Comparison of ENCODE assay signal across 4 cellular contexts in the genomic region with DNA sequence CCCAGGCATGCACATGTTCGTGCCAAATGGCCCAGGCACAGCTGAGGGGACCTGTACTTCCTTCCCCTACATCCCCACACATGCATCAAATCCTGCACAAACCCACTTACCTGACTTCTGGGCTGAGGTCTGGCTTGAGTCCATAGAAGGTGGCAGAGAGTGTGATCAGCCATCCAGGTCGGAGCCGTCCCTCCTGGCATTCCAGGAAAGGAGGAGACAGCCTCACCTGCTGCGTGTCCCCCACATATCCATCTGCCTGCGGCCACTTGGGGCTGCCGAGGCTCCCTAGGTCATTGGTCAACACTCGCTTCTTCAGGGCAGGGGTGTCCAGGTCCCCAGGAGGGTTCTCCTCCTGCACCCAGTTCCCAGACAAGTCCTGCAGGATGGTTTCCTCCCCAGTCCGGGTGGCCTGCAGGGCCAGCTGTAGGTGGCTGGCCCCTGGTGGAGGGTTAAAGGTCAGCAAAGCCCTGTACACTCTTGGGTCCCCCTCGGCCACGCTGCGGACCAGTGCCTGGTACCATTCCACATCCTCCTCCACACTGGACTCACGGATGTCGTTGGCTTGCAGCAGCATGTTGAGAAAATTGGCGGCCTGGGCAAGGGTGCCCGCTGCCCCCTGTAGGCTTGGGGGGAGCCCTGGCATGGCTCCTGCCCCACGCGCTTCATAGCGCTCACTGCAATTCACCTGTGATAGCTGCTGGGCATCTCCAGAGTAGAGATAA.
TF ChIP-seq lines count a peak whose summit lies in the region.

No MANE protein-coding gene starts in this region.

TF ChIP-seq in SK-N-SH, 30 proteins besides CTCF, POLR2A, EP300 and RAD21:
- TF ChIP-seq JUND (IDR thresholded peaks at IDR 0.05) (no peak), SIN3A (IDR thresholded peaks at IDR 0.05; ENCODE audit: borderline replicate concordance, low read depth, low read length) (no peak), FOSL2 (IDR thresholded peaks at IDR 0.05; ENCODE audit: borderline replicate concordance, low read depth) (no peak), FOXJ3 (CRISPR knock-in tag; IDR thresholded peaks at IDR 0.05) (no peak), POLR2AphosphoS5 (IDR thresholded peaks at IDR 0.05; ENCODE audit: low read depth, low read length) (no peak), MXI1 (IDR thresholded peaks at IDR 0.05; ENCODE audit: low read depth, low read length) (no peak)
- TF ChIP-seq, protein P1, sequence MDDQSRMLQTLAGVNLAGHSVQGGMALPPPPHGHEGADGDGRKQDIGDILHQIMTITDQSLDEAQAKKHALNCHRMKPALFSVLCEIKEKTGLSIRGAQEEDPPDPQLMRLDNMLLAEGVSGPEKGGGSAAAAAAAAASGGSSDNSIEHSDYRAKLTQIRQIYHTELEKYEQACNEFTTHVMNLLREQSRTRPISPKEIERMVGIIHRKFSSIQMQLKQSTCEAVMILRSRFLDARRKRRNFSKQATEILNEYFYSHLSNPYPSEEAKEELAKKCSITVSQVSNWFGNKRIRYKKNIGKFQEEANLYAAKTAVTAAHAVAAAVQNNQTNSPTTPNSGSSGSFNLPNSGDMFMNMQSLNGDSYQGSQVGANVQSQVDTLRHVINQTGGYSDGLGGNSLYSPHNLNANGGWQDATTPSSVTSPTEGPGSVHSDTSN (IDR thresholded peaks at IDR 0.05): no peak
- TF ChIP-seq, protein P2, sequence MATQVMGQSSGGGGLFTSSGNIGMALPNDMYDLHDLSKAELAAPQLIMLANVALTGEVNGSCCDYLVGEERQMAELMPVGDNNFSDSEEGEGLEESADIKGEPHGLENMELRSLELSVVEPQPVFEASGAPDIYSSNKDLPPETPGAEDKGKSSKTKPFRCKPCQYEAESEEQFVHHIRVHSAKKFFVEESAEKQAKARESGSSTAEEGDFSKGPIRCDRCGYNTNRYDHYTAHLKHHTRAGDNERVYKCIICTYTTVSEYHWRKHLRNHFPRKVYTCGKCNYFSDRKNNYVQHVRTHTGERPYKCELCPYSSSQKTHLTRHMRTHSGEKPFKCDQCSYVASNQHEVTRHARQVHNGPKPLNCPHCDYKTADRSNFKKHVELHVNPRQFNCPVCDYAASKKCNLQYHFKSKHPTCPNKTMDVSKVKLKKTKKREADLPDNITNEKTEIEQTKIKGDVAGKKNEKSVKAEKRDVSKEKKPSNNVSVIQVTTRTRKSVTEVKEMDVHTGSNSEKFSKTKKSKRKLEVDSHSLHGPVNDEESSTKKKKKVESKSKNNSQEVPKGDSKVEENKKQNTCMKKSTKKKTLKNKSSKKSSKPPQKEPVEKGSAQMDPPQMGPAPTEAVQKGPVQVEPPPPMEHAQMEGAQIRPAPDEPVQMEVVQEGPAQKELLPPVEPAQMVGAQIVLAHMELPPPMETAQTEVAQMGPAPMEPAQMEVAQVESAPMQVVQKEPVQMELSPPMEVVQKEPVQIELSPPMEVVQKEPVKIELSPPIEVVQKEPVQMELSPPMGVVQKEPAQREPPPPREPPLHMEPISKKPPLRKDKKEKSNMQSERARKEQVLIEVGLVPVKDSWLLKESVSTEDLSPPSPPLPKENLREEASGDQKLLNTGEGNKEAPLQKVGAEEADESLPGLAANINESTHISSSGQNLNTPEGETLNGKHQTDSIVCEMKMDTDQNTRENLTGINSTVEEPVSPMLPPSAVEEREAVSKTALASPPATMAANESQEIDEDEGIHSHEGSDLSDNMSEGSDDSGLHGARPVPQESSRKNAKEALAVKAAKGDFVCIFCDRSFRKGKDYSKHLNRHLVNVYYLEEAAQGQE (IDR thresholded peaks at IDR 0.05; ENCODE audit: low read depth, low read length): no peak

TF ChIP-seq in SK-N-SH treated with all-trans-retinoic acid at 6 μM for 48 hours, 23 proteins besides CTCF, POLR2A, EP300 and RAD21:
- TF ChIP-seq, protein P3, sequence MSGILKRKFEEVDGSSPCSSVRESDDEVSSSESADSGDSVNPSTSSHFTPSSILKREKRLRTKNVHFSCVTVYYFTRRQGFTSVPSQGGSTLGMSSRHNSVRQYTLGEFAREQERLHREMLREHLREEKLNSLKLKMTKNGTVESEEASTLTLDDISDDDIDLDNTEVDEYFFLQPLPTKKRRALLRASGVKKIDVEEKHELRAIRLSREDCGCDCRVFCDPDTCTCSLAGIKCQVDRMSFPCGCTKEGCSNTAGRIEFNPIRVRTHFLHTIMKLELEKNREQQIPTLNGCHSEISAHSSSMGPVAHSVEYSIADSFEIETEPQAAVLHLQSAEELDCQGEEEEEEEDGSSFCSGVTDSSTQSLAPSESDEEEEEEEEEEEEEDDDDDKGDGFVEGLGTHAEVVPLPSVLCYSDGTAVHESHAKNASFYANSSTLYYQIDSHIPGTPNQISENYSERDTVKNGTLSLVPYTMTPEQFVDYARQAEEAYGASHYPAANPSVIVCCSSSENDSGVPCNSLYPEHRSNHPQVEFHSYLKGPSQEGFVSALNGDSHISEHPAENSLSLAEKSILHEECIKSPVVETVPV (CRISPR knock-in tag; IDR thresholded peaks at IDR 0.05): no peak

TF ChIP-seq in H1, 55 proteins besides CTCF, POLR2A, EP300 and RAD21:
- TF ChIP-seq, protein P4, sequence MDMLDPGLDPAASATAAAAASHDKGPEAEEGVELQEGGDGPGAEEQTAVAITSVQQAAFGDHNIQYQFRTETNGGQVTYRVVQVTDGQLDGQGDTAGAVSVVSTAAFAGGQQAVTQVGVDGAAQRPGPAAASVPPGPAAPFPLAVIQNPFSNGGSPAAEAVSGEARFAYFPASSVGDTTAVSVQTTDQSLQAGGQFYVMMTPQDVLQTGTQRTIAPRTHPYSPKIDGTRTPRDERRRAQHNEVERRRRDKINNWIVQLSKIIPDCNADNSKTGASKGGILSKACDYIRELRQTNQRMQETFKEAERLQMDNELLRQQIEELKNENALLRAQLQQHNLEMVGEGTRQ (IDR thresholded peaks at IDR 0.05; ENCODE audit: low read length): no peak
- TF ChIP-seq BACH1 (IDR thresholded peaks at IDR 0.05; ENCODE audit: low read length) (no peak), EZH2 (IDR thresholded peaks at IDR 0.05; ENCODE audit: low read depth, low read length, severe bottlenecking) (no peak), YY1 (IDR thresholded peaks at IDR 0.05; ENCODE audit: low read depth, low read length) (no peak), NRF1 (IDR thresholded peaks at IDR 0.05; ENCODE audit: low read depth, low read length) (no peak), RFX5 (IDR thresholded peaks at IDR 0.05; ENCODE audit: borderline replicate concordance, low read depth, low read length) (no peak), SIX5 (IDR thresholded peaks at IDR 0.05; ENCODE audit: low read depth, low read length) (no peak), FOSL1 (IDR thresholded peaks at IDR 0.05; ENCODE audit: insufficient read depth, low read depth, low read length) (no peak), ZNF274 (IDR thresholded peaks at IDR 0.05; ENCODE audit: borderline replicate concordance, extremely low read depth, low read length) (no peak), JUN (IDR thresholded peaks at IDR 0.05; ENCODE audit: low read depth, low read length) (no peak), RNF2 (IDR thresholded peaks at IDR 0.05; ENCODE audit: borderline replicate concordance, low read depth, low read length, missing control alignments, poor library complexity, severe bottlenecking) (no peak), RXRA (IDR thresholded peaks at IDR 0.05; ENCODE audit: insufficient read depth, low read depth, low read length) (no peak)

TF ChIP-seq in GM12891, 5 proteins besides CTCF, POLR2A, EP300 and RAD21:
- TF ChIP-seq PAX5 (IDR thresholded peaks at IDR 0.05; ENCODE audit: insufficient read depth, low read length, severe bottlenecking) (no peak), POLR2AphosphoS5 (IDR thresholded peaks at IDR 0.05; ENCODE audit: low read depth, low read length) (no peak), SPI1 (IDR thresholded peaks at IDR 0.05; ENCODE audit: low read depth, low read length) (no peak), TAF1 (IDR thresholded peaks at IDR 0.05; ENCODE audit: low read depth, low read length) (no peak), POU2F2 (IDR thresholded peaks at IDR 0.05; ENCODE audit: low read depth, low read length) (no peak)
